Comparison of ENCODE assay signal across 9 cellular contexts in genomic region chr20:62408055-62408454, GRCh38. TPM values are rescaled to one million over a fixed set of nuclear protein-coding genes. Genes with fewer than 3 reads are reported as not detected.
DNase-seq lines count a peak whose midpoint lies in the region; ATAC-seq and TF ChIP-seq lines count a peak whose summit lies in the region.
"Had no signal": no experiment of that assay in that cellular context is flagged by ENCODE, and none has a peak within 500 bp of the region (broad histone marks: within the 10 kb centered on the region; RNA-seq: fewer than 3 reads in every experiment).

No MANE protein-coding gene starts in this region.

- no peak for TF ChIP-seq POLR2A in HCT116 (IDR thresholded peaks at IDR 0.05; ENCODE audit: borderline replicate concordance, extremely low read depth, insufficient read depth, insufficient read length)

- intact Hi-C loops in HCT116 (cut with micrococcal nuclease), result no loop called here

- no peak for TF ChIP-seq RAD21 in HCT116 (IDR thresholded peaks at IDR 0.05; ENCODE audit: low read depth)

- H4K20me1 ChIP-seq in HCT116 (ENCODE audit: insufficient read depth), result no peaks in the 10 kb centered on the region

- H3K36me3 ChIP-seq in CD4-positive, CD25-positive, alpha-beta regulatory T cell (ENCODE audit: control insufficient read depth, insufficient read depth, low read length), result no peaks in the 10 kb centered on the region
- H3K36me3 ChIP-seq in HCT116 (ENCODE audit: control insufficient read depth in 1 of 2, insufficient read depth in 2 of 2, low read length in 2 of 2), result no peaks in the 10 kb centered on the region

- H3K4me3 Mint-ChIP-seq in CD4-positive, CD25-positive, alpha-beta regulatory T cell, result peak overlapping the region; percentile 82 to 91 (median 84)
- peak overlapping the region; percentile 81 for H3K4me3 Mint-ChIP-seq in activated CD8-positive, alpha-beta T cell treated with anti-CD3 and anti-CD28 coated beads, Interleukin-2, amount 10 ng/mL, durations not matched to agents 7 days and 5 days
- peak overlapping the region; percentile 26 to 88 (median 73) for H3K4me3 Mint-ChIP-seq in naive thymus-derived CD8-positive, alpha-beta T cell

- RAD21 ChIA-PET in HCT116 (lab: Charles Lee; ENCODE audit: low non-redundant PET in 1 of 2, low total read pairs in 2 of 2, uncharacterized antibody in 2 of 2, unreplicated experiment in 2 of 2), result no interaction called here

- BruUV-seq in HCT116 (replicated peaks; lab: Mats Ljungman, UMichigan), result no TSS peak

- H3K79me2 ChIP-seq in HCT116 (ENCODE audit: insufficient read depth, low read length), result peaks cover 16% of the 10 kb centered on the region

- no peaks in the 10 kb centered on the region for H3K36me3 Mint-ChIP-seq in CD4-positive, CD25-positive, alpha-beta regulatory T cell
- no peaks in the 10 kb centered on the region for H3K36me3 Mint-ChIP-seq in activated CD8-positive, alpha-beta T cell treated with anti-CD3 and anti-CD28 coated beads, Interleukin-2, amount 10 ng/mL, durations not matched to agents 7 days and 5 days (ENCODE audit: low read depth)
- H3K36me3 Mint-ChIP-seq in naive thymus-derived CD8-positive, alpha-beta T cell, result no peaks in the 10 kb centered on the region

- H3K4me1 ChIP-seq in CD4-positive, CD25-positive, alpha-beta regulatory T cell (ENCODE audit: control insufficient read depth, insufficient read depth, low read length, poor library complexity, severe bottlenecking), result peaks cover 37% of the 10 kb centered on the region
- peaks cover 29 to 40% of the 10 kb centered on the region in 2 experiments for H3K4me1 ChIP-seq in HCT116 (ENCODE audit: control insufficient read depth in 1 of 2, insufficient read depth in 2 of 2, low read length in 2 of 2)

- ATAC-seq in CD4-positive, CD25-positive, alpha-beta regulatory T cell (ENCODE audit: low read depth in 2 of 2), result no peak
- ATAC-seq in HCT116, result no peak
- ATAC-seq in activated CD8-positive, alpha-beta T cell treated with anti-CD3 and anti-CD28 coated beads, Interleukin-2, amount 10 ng/mL, durations not matched to agents 7 days and 5 days, result no peak
- ATAC-seq in naive thymus-derived CD8-positive, alpha-beta T cell, result no peak
- no peak for ATAC-seq in HG03354 (IDR thresholded peaks at IDR 0.05; ENCODE audit: poor library complexity, severe bottlenecking, unreplicated experiment)

- POLR2A ChIA-PET in HCT116 (lab: Charles Lee), result no interaction called here
- POLR2A ChIA-PET in activated CD8-positive, alpha-beta T cell treated with anti-CD3 and anti-CD28 coated beads, Interleukin-2, amount 10 ng/mL, durations not matched to agents 7 days and 5 days (lab: Charles Lee), result interaction anchor here (2.0 kb wide), 1 partner anchor 21 kb away, joined by 5 read pairs; the partner anchor contains the start of gene RPS21
- POLR2A ChIA-PET in naive thymus-derived CD8-positive, alpha-beta T cell (lab: Charles Lee), result interaction anchor here (1.1 kb wide), 1 partner anchor 102 kb away, joined by 3 read pairs; no protein-coding TSS in a partner anchor

- H3K4me3 ChIP-seq in CD4-positive, CD25-positive, alpha-beta regulatory T cell (ENCODE audit: low read depth, low read length), result no peak overlapping the region
- H3K4me3 ChIP-seq in HCT116 (replicated peaks in 1 of 2; ENCODE audit: low read depth in 1 of 2, low read length in 2 of 2), result peak overlapping the region; percentile 48 to 65; a peak in 3 of 4 replicates

- no peak overlapping the region for H2AFZ ChIP-seq in HCT116 (ENCODE audit: low read depth, low read length, poor library complexity, severe bottlenecking)

- no peaks in the 10 kb centered on the region for H3K9me3 ChIP-seq in CD4-positive, CD25-positive, alpha-beta regulatory T cell (ENCODE audit: control insufficient read depth in 2 of 2, low read length in 2 of 2)
- H3K9me3 ChIP-seq in HCT116 (ENCODE audit: control insufficient read depth in 1 of 2, insufficient read depth in 1 of 2, low read depth in 1 of 2, low read length in 2 of 2), result no peaks in the 10 kb centered on the region

- DNase-seq in CD4-positive, CD25-positive, alpha-beta regulatory T cell, result no peak
- DNase-seq in HCT116 (ENCODE audit: low read depth, low spot score), result no peak
- DNase-seq in activated CD8-positive, alpha-beta T cell treated with anti-CD3 and anti-CD28 coated beads, Interleukin-2, amount 10 ng/mL, durations not matched to agents 7 days and 5 days, result no peak
- DNase-seq in naive thymus-derived CD8-positive, alpha-beta T cell, result no peak
- no peak for DNase-seq in NCI-H226
- no peak for DNase-seq in NCI-H128 (lab: John Stamatoyannopoulos, UW; ENCODE audit: unreplicated experiment)
- DNase-seq in hippocampal formation (lab: John Stamatoyannopoulos, UW), result no peak
- DNase-seq: stimulated activated CD4-positive, alpha-beta T cell treated with anti-CD3 and anti-CD28 coated beads, Interleukin-15, amount 100 ng/mL, for 24 hours had no signal

- no peaks in the 10 kb centered on the region for H3K27me3 Mint-ChIP-seq in CD4-positive, CD25-positive, alpha-beta regulatory T cell
- H3K27me3 Mint-ChIP-seq in activated CD8-positive, alpha-beta T cell treated with anti-CD3 and anti-CD28 coated beads, Interleukin-2, amount 10 ng/mL, durations not matched to agents 7 days and 5 days (ENCODE audit: low read depth), result no peaks in the 10 kb centered on the region
- H3K27me3 Mint-ChIP-seq in naive thymus-derived CD8-positive, alpha-beta T cell, result peaks cover 0 to 4% (median 0%) of the 10 kb centered on the region in 5 donors

- CTCF ChIA-PET in HCT116 (lab: Charles Lee), result interaction anchor here (1.2 kb wide), 1 partner anchor 209 kb away, joined by 3 read pairs; no protein-coding TSS in a partner anchor
- CTCF ChIA-PET in activated CD8-positive, alpha-beta T cell treated with anti-CD3 and anti-CD28 coated beads, Interleukin-2, amount 10 ng/mL, durations not matched to agents 7 days and 5 days (lab: Charles Lee), result interaction anchor here (2.4 kb wide), 1 partner anchor 400 kb away, joined by 9 read pairs; no protein-coding TSS in a partner anchor

- H3K4me1 Mint-ChIP-seq in CD4-positive, CD25-positive, alpha-beta regulatory T cell, result peaks cover 0 to 42% (median 11%) of the 10 kb centered on the region in 4 donors
- H3K4me1 Mint-ChIP-seq in activated CD8-positive, alpha-beta T cell treated with anti-CD3 and anti-CD28 coated beads, Interleukin-2, amount 10 ng/mL, durations not matched to agents 7 days and 5 days (ENCODE audit: low read depth), result peaks cover 28% of the 10 kb centered on the region
- peaks cover 13 to 38% (median 32%) of the 10 kb centered on the region in 4 donors for H3K4me1 Mint-ChIP-seq in naive thymus-derived CD8-positive, alpha-beta T cell

- peaks cover 0 to 2% (median 0%) of the 10 kb centered on the region in 7 donors for H3K9me3 Mint-ChIP-seq in CD4-positive, CD25-positive, alpha-beta regulatory T cell
- no peaks in the 10 kb centered on the region for H3K9me3 Mint-ChIP-seq in activated CD8-positive, alpha-beta T cell treated with anti-CD3 and anti-CD28 coated beads, Interleukin-2, amount 10 ng/mL, durations not matched to agents 7 days and 5 days (ENCODE audit: insufficient read depth)
- H3K9me3 Mint-ChIP-seq in naive thymus-derived CD8-positive, alpha-beta T cell, result no peaks in the 10 kb centered on the region

- no peaks in the 10 kb centered on the region for H3K27me3 ChIP-seq in CD4-positive, CD25-positive, alpha-beta regulatory T cell (ENCODE audit: control insufficient read depth, insufficient read depth, low read length)
- H3K27me3 ChIP-seq in HCT116 (ENCODE audit: insufficient read depth, low read length), result no peaks in the 10 kb centered on the region

- TF ChIP-seq CTCF in HCT116 (IDR thresholded peaks at IDR 0.05 in 2 of 3, conservative IDR thresholded peaks at IDR 0.05 in 1 of 3; ENCODE audit: borderline replicate concordance in 1 of 3, insufficient read depth in 1 of 3, low read depth in 2 of 3, low read length in 2 of 3), result no peak

- H3K9ac ChIP-seq in HCT116 (ENCODE audit: low read length), result peak overlapping the region; percentile 62; the same call in 1 of the 2 replicates

- peak overlapping the region; percentile 87 for H3K4me2 ChIP-seq in HCT116 (ENCODE audit: low read length)

- no peaks in the 10 kb centered on the region for H3K9me2 ChIP-seq in HCT116 (ENCODE audit: insufficient read depth)

- H3K27ac ChIP-seq in CD4-positive, CD25-positive, alpha-beta regulatory T cell (ENCODE audit: insufficient read depth, low read length, poor library complexity, severe bottlenecking), result no peak overlapping the region
- H3K27ac ChIP-seq in HCT116 (ENCODE audit: low read depth, low read length), result peak overlapping the region; percentile 71; the same call in 1 of the 2 replicates

- H3K27ac Mint-ChIP-seq in CD4-positive, CD25-positive, alpha-beta regulatory T cell, result peak overlapping the region in 1 of 3 donors; percentile 5
- H3K27ac Mint-ChIP-seq in activated CD8-positive, alpha-beta T cell treated with anti-CD3 and anti-CD28 coated beads, Interleukin-2, amount 10 ng/mL, durations not matched to agents 7 days and 5 days, result peak overlapping the region; percentile 92
- H3K27ac Mint-ChIP-seq in naive thymus-derived CD8-positive, alpha-beta T cell, result peak overlapping the region in 1 of 10 donors; percentile 43

RNA-seq across cellular contexts. Expression of gene CABLES2, which starts 1.0 kb away (rescaled TPM):
- 7.0 TPM for total RNA-seq in CD4-positive, CD25-positive, alpha-beta regulatory T cell
- 1 to 10 TPM in 2 of 4 donors, under 1 TPM in 2; 0.49 to 1.7 (median 1.1) TPM for polyA plus RNA-seq in CD4-positive, CD25-positive, alpha-beta regulatory T cell
- total RNA-seq in HCT116 (2021; ENCODE audit: unreplicated experiment), result 8.9 TPM
- polyA plus RNA-seq in HCT116 (2012), result 8.1 and 9.5 TPM in 2 replicates
- 10 to 100 TPM; 17.0 to 17.5 TPM for total RNA-seq in activated CD8-positive, alpha-beta T cell treated with anti-CD3 and anti-CD28 coated beads, Interleukin-2, amount 10 ng/mL, durations not matched to agents 7 days and 5 days
- total RNA-seq in naive thymus-derived CD8-positive, alpha-beta T cell, result 1 to 10 TPM; 6.3 to 6.4 TPM
- 1 to 10 TPM in 2 of 3 donors, under 1 TPM in 1; 0.83 to 1.7 (median 1.1) TPM for polyA plus RNA-seq in naive thymus-derived CD8-positive, alpha-beta T cell

RNA-seq across cellular contexts. Expression of gene RBBP8NL, which starts 19.3 kb away (rescaled TPM):
- not detected for total RNA-seq in CD4-positive, CD25-positive, alpha-beta regulatory T cell
- polyA plus RNA-seq in CD4-positive, CD25-positive, alpha-beta regulatory T cell, result not detected
- total RNA-seq in HCT116 (2021; ENCODE audit: unreplicated experiment), result 0.59 TPM
- 0.54 and 0.65 TPM in 2 replicates for polyA plus RNA-seq in HCT116 (2012)
- not detected for total RNA-seq in activated CD8-positive, alpha-beta T cell treated with anti-CD3 and anti-CD28 coated beads, Interleukin-2, amount 10 ng/mL, durations not matched to agents 7 days and 5 days
- not detected for total RNA-seq in naive thymus-derived CD8-positive, alpha-beta T cell
- not detected for polyA plus RNA-seq in naive thymus-derived CD8-positive, alpha-beta T cell

RNA-seq across cellular contexts. Expression of gene RPS21, which starts 21.2 kb away (rescaled TPM):
- 1,991 TPM for total RNA-seq in CD4-positive, CD25-positive, alpha-beta regulatory T cell
- 1,000 to 10,000 TPM; 1,945 to 3,094 (median 2,628) TPM for polyA plus RNA-seq in CD4-positive, CD25-positive, alpha-beta regulatory T cell
- total RNA-seq in HCT116 (2021; ENCODE audit: unreplicated experiment), result 2,488 TPM
- polyA plus RNA-seq in HCT116 (2012), result 5,598 and 10,032 TPM in 2 replicates
- total RNA-seq in activated CD8-positive, alpha-beta T cell treated with anti-CD3 and anti-CD28 coated beads, Interleukin-2, amount 10 ng/mL, durations not matched to agents 7 days and 5 days, result 1,000 to 10,000 TPM; 1,875 to 1,999 TPM
- total RNA-seq in naive thymus-derived CD8-positive, alpha-beta T cell, result 1,000 to 10,000 TPM; 3,205 to 3,496 TPM
- 1,000 to 10,000 TPM; 3,313 to 3,803 (median 3,517) TPM for polyA plus RNA-seq in naive thymus-derived CD8-positive, alpha-beta T cell

RNA-seq across cellular contexts. Expression of gene LAMA5, which starts 40.9 kb away (rescaled TPM):
- 0.91 TPM for total RNA-seq in CD4-positive, CD25-positive, alpha-beta regulatory T cell
- under 1 TPM in 1 of 4 donors, not detected in 3; 0.30 TPM for polyA plus RNA-seq in CD4-positive, CD25-positive, alpha-beta regulatory T cell
- 321 TPM for total RNA-seq in HCT116 (2021; ENCODE audit: unreplicated experiment)
- polyA plus RNA-seq in HCT116 (2012), result 190 and 217 TPM in 2 replicates
- total RNA-seq in activated CD8-positive, alpha-beta T cell treated with anti-CD3 and anti-CD28 coated beads, Interleukin-2, amount 10 ng/mL, durations not matched to agents 7 days and 5 days, result under 1 TPM; 0.40 to 0.63 TPM
- 1 to 10 TPM; 2.5 to 4.0 TPM for total RNA-seq in naive thymus-derived CD8-positive, alpha-beta T cell
- under 1 TPM in 1 of 3 donors, not detected in 2; 0.27 TPM for polyA plus RNA-seq in naive thymus-derived CD8-positive, alpha-beta T cell
